19 cellular contexts compared by ENCODE assay signal in the genomic region with DNA sequence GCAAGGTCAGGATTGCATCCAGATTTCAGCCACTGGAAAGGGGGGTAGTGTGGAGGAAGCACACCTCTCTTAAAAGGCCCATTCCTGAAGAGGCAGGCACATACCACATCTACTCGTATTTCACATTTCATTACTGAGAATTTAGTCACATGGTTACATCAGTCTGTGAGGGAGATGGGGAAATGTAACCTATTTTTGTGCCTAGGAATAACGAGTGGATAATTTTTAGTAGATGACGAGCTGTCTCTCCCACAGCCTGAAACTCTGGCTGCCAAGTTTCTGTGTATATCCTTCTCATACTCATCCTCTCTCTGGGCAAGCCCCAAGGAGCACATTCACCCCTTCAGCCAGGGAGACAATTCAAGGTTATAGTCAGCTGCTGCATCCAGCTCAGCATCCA. TPM values are rescaled to one million over a fixed set of nuclear protein-coding genes. Genes with fewer than 3 reads are reported as not detected.
DNase-seq lines count a peak whose midpoint lies in the region; ATAC-seq and TF ChIP-seq lines count a peak whose summit lies in the region.
"Had no signal": no experiment of that assay in that cellular context is flagged by ENCODE, and none has a peak within 500 bp of the region (broad histone marks: within the 10 kb centered on the region; RNA-seq: fewer than 3 reads in every experiment).

No MANE protein-coding gene starts in this region.

- no peaks in the 10 kb centered on the region for H4K20me1 ChIP-seq in fibroblast of lung (ENCODE audit: control insufficient read depth, extremely low read depth, insufficient read depth, low read length)

- ATAC-seq in HG03469 (IDR thresholded peaks at IDR 0.05; ENCODE audit: unreplicated experiment) (no peak), HG03025 (IDR thresholded peaks at IDR 0.05; ENCODE audit: low FRiP score, unreplicated experiment) (no peak)
- ATAC-seq: GM12878; pancreas; stimulated activated memory B cell treated with anti-CD40 and anti-IgM and Interleukin-4, amounts not matched to agents 10 μg/mL and 1 μg/mL and 100 μg/mL, for 72 hours had no signal

- no peaks in the 10 kb centered on the region for H3K9me3 ChIP-seq in MG63
- H3K9me3 ChIP-seq in fibroblast of lung (ENCODE audit: control insufficient read depth, insufficient read depth, low read depth, low read length): no peaks in the 10 kb centered on the region
- H3K9me3 ChIP-seq: pancreas, spleen, tibial nerve had no signal

- no peak overlapping the region for H3K4me2 ChIP-seq in fibroblast of lung (ENCODE audit: extremely low read depth, insufficient read depth, low read length)

- no peaks in the 10 kb centered on the region for H3K79me2 ChIP-seq in fibroblast of lung (ENCODE audit: control insufficient read depth, insufficient read depth, low read length)

- no peak for TF ChIP-seq CTCF in fibroblast of lung (conservative IDR thresholded peaks at IDR 0.05 in 1 of 2, IDR thresholded peaks at IDR 0.05 in 1 of 2; ENCODE audit: low read depth in 1 of 2, low read length in 2 of 2)

- H3K4me1 ChIP-seq in fibroblast of lung (ENCODE audit: control insufficient read depth, extremely low read depth, insufficient read depth, low read length): peaks cover 4% of the 10 kb centered on the region
- H3K4me1 ChIP-seq: pancreas, spleen, tibial nerve had no signal

- DNase-seq in GM03348 (ENCODE audit: low spot score) (peak; percentile 40), MG63 (peak; percentile 40), fibroblast of lung (ENCODE audit: low read depth in 2 of 2) (peak; percentile 32 to 69), putamen (ENCODE audit: low spot score) (peak; percentile 58), MV-4-11 (lab: John Stamatoyannopoulos, UW) (no peak)
- DNase-seq: kidney glomerular epithelial cell, NCI-H187 treated with DMSO at 0.1 percent for 48 hours, NCI-H524 treated with DMSO at 0.1 percent for 48 hours, pancreas, SHP77 treated with DMSO at 0.1 percent for 48 hours, spleen, T-helper 2 cell had no signal

- H3K27ac ChIP-seq in fibroblast of lung (ENCODE audit: insufficient read depth, low read length): no peak overlapping the region
- H3K27ac ChIP-seq: coronary artery, epithelial cell of prostate, pancreas, spleen, tibial nerve had no signal

- no peak overlapping the region for H3K4me3 ChIP-seq in MG63
- H3K4me3 ChIP-seq in fibroblast of lung (replicated peaks in 1 of 4; ENCODE audit: control extremely low read depth in 1 of 4, insufficient read depth in 1 of 4, low read depth in 3 of 4, low read length in 4 of 4): no peak overlapping the region
- H3K4me3 ChIP-seq: coronary artery, GM12878, pancreas, spleen, tibial nerve had no signal

- no peak overlapping the region for H3K9ac ChIP-seq in fibroblast of lung (ENCODE audit: insufficient read depth, low read length)

- H2AFZ ChIP-seq in fibroblast of lung (ENCODE audit: low read length): peak overlapping the region; percentile 52

- H3K27me3 ChIP-seq in MG63 (no peaks in the 10 kb centered on the region), fibroblast of lung (ENCODE audit: control insufficient read depth, insufficient read depth, low read length) (no peaks in the 10 kb centered on the region)
- H3K27me3 ChIP-seq: pancreas, spleen, tibial nerve had no signal

- H3K36me3 ChIP-seq in MG63 (no peaks in the 10 kb centered on the region), fibroblast of lung (ENCODE audit: control insufficient read depth, insufficient read depth, low read length) (no peaks in the 10 kb centered on the region)
- H3K36me3 ChIP-seq: pancreas, spleen, tibial nerve had no signal

RNA-seq across cellular contexts. Expression of gene C21orf91, which starts 10.3 kb away (rescaled TPM):
- 1.7 and 2.7 TPM in 2 replicates for total RNA-seq in MG63 (2014; rRNA removed; shearing (Covaris generic); ENCODE audit: low replicate concordance)
- total RNA-seq in fibroblast of lung: 13.6 and 13.9 TPM in 2 replicates
- polyA plus RNA-seq in fibroblast of lung: 11.0 and 11.4 TPM in 2 replicates
- polyA plus RNA-seq in fibroblast of lung (2012): 6.2 and 7.1 TPM in 2 replicates
- 1.2 and 2.5 TPM in 2 replicates for polyA minus RNA-seq in fibroblast of lung (ENCODE audit: low replicate concordance)
